In genomic region chr14:37874429-37875109, GRCh38 we compare ENCODE assay signal across 8 cellular contexts.
DNase-seq lines count a peak whose midpoint lies in the region; ATAC-seq and TF ChIP-seq lines count a peak whose summit lies in the region.

No MANE protein-coding gene starts in this region.

- H3K27ac ChIP-seq in Peyer's patch (no peak overlapping the region), thoracic aorta (no peak overlapping the region)

- no peak overlapping the region for H3K4me3 ChIP-seq in Peyer's patch
- H3K4me3 ChIP-seq in fibroblast of villous mesenchyme (ENCODE audit: low read depth, low read length): no peak overlapping the region
- H3K4me3 ChIP-seq in thoracic aorta: no peak overlapping the region

- in situ Hi-C loops in KBM-7 (cut with MboI; ENCODE audit: low pct_unique_long_range_greater_than_20kb, low sequenced_read_pairs): loop anchor here (25.0 kb wide), 1 partner anchor 637 kb away; no protein-coding TSS in a partner anchor

- H3K36me3 ChIP-seq in Peyer's patch: no peaks in the 10 kb centered on the region
- no peaks in the 10 kb centered on the region for H3K36me3 ChIP-seq in thoracic aorta

- no peaks in the 10 kb centered on the region for H3K9me3 ChIP-seq in Peyer's patch
- no peaks in the 10 kb centered on the region for H3K9me3 ChIP-seq in thoracic aorta

- peak; percentile 99 for ATAC-seq in GM21723 (IDR thresholded peaks at IDR 0.05; ENCODE audit: unreplicated experiment)
- ATAC-seq in omental fat pad (ENCODE audit: low FRiP score): peak; percentile 84
- peak; percentile 83 for ATAC-seq in thoracic aorta (ENCODE audit: insufficient number of reproducible peaks, low FRiP score, low read depth)

- TF ChIP-seq POLR2A in Peyer's patch (IDR thresholded peaks at IDR 0.05): no peak

- H3K27me3 ChIP-seq in Peyer's patch (no peaks in the 10 kb centered on the region), thoracic aorta (replicated peaks; ENCODE audit: insufficient read depth) (no peaks in the 10 kb centered on the region)

- TF ChIP-seq CTCF in Peyer's patch (IDR thresholded peaks at IDR 0.05): peak in 5 of 6 experiments; percentile 8 to 86 (median 85)
- TF ChIP-seq CTCF in fibroblast of villous mesenchyme (IDR thresholded peaks at IDR 0.05; ENCODE audit: insufficient read depth, low read depth, low read length): peak; percentile 85
- TF ChIP-seq CTCF in omental fat pad (IDR thresholded peaks at IDR 0.05): peak in 1 of 3 donors; percentile 17
- peak; percentile 80 for TF ChIP-seq CTCF in thoracic aorta (IDR thresholded peaks at IDR 0.05)

- DNase-seq in EL (peak; percentile 70), KBM-7 (peak; percentile 82), Peyer's patch (peak; percentile 30 to 92 (median 92)), fibroblast of villous mesenchyme (ENCODE audit: low read depth) (peak; percentile 50), omental fat pad (ENCODE audit: low spot score) (peak; percentile 90), thoracic aorta (ENCODE audit: low spot score) (peak; percentile 8)
- DNase-seq in activated T-cell treated with anti-CD3 and anti-CD28 coated beads, Interleukin-2, amount 50 U/mL, for 48 hours: peak; percentile 88 to 90

- H3K4me1 ChIP-seq in Peyer's patch (no peaks in the 10 kb centered on the region), thoracic aorta (ENCODE audit: control insufficient read depth in 1 of 2, low read depth in 2 of 2) (peaks cover 0 to 3% of the 10 kb centered on the region in 2 donors)

Comparison
In these comparisons a context has a peak if more than half of its experiments do, and no peak if none do; other contexts are left out.
1. DNase-seq: peak in every context shown above with its lines; median percentile 92 in Peyer's patch; 90 in omental fat pad; 89 in activated T-cell treated with anti-CD3 and anti-CD28 coated beads, Interleukin-2, amount 50 U/mL, for 48 hours; 82 in KBM-7; 70 in EL; 50 in fibroblast of villous mesenchyme; 8 in thoracic aorta.